ENCODE assay signal across 30 cellular contexts in the genomic region with DNA sequence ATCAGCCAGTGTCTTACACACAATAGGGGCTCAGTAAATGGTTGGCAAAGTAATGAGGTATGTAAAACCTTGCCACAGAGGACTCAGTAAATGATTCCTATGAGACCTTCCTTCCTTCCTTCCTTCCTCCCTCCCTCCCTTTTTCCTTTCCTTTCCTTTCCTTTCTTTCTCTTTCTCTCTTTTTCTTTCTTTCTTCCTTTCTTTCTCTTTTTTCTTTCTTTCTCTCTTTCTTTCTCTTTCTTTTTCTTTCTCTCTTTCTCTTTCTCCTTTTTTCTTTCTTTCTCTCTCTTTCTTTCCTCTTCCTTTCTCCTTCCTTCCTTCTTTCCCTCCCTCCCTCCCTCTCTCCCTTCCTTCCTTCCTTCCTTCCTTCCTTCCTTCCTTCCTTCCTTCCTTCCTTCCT. TPM values are rescaled to one million over a fixed set of nuclear protein-coding genes. Genes with fewer than 3 reads are reported as not detected.
"Had no signal": no experiment of that assay in that cellular context is flagged by ENCODE, and none has a peak within 500 bp of the region (broad histone marks: within the 10 kb centered on the region; RNA-seq: fewer than 3 reads in every experiment).

No MANE protein-coding gene starts in this region.

- H3K4me3 ChIP-seq: ascending aorta, breast epithelium, cardiac muscle cell, coronary artery, esophagus muscularis mucosa, gastrocnemius medialis, heart left ventricle had no signal

- DNase-seq: activated B cell treated with CpG ODN at 0.5 μM for 24 hours; activated CD4-positive, alpha-beta memory T cell treated with anti-CD3 and anti-CD28 coated beads for 36 hours; activated CD4-positive, alpha-beta T cell treated with anti-CD3 and anti-CD28 coated beads for 48 hours; activated CD4-positive, alpha-beta T cell treated with anti-CD3 and anti-CD28 coated beads, Interleukin-2, amount 50 U/mL, for 1 hour; activated CD8-positive, alpha-beta memory T cell treated with anti-CD3 and anti-CD28 coated beads, Interleukin-2, amount 50 U/mL, for 48 hours; activated gamma-delta T cell; activated naive CD4-positive, alpha-beta T cell; activated naive CD4-positive, alpha-beta T cell treated with anti-CD3 and anti-CD28 coated beads, Interleukin-2, amount 10 ng/mL, durations not matched to agents 7 days and 5 days; activated naive CD8-positive, alpha-beta T cell treated with anti-CD3 and anti-CD28 coated beads, Interleukin-2, amount 10 ng/mL, durations not matched to agents 7 days and 5 days; activated T-cell treated with anti-CD3 and anti-CD28 coated beads for 4 hours; activated T-cell treated with anti-CD3 and anti-CD28 coated beads, Interleukin-2, amount 50 U/mL, for 24 hours; activated T-cell treated with anti-CD3 and anti-CD28 coated beads, Interleukin-2, amount 50 U/mL, for 72 hours; effector CD4-positive, alpha-beta T cell; effector memory CD8-positive, alpha-beta T cell; erythroblast; foreskin keratinocyte; gastrocnemius medialis; glutamatergic neuron; heart left ventricle; T-helper 17 cell; T1000; WERI-Rb-1 had no signal

- H3K36me3 ChIP-seq: breast epithelium, cardiac muscle cell, gastrocnemius medialis, WERI-Rb-1 had no signal

- ATAC-seq: activated CD4-positive, CD25-positive, alpha-beta regulatory T cell treated with anti-CD3 and anti-CD28 coated beads, Interleukin-2, amount 50 U/mL, for 24 hours; activated naive CD4-positive, alpha-beta T cell treated with anti-CD3 and anti-CD28 coated beads, Interleukin-2, amount 50 U/mL, for 72 hours; activated T-cell treated with anti-CD3 and anti-CD28 coated beads, Interleukin-2, amount 50 U/mL, for 72 hours; effector memory CD8-positive, alpha-beta T cell; foreskin keratinocyte; gastrocnemius medialis; heart left ventricle; T-helper 17 cell had no signal

- H3K9me3 ChIP-seq: ascending aorta, breast epithelium, esophagus muscularis mucosa, gastrocnemius medialis, heart left ventricle had no signal

- H3K27ac ChIP-seq: ascending aorta, breast epithelium, cardiac muscle cell, coronary artery, esophagus muscularis mucosa, foreskin keratinocyte, gastrocnemius medialis, heart left ventricle, WERI-Rb-1 had no signal

- H3K27me3 ChIP-seq: ascending aorta had no signal

- H3K4me1 ChIP-seq: ascending aorta, breast epithelium, esophagus muscularis mucosa, foreskin keratinocyte, gastrocnemius medialis, heart left ventricle had no signal

RNA-seq across cellular contexts. Expression of a gene that starts 7.5 kb away (rescaled TPM):
- total RNA-seq: activated B cell treated with CpG ODN at 0.5 μM for 24 hours; activated CD4-positive, alpha-beta memory T cell treated with anti-CD3 and anti-CD28 coated beads for 36 hours; activated naive CD4-positive, alpha-beta T cell treated with anti-CD3 and anti-CD28 coated beads, Interleukin-2, amount 50 U/mL, for 72 hours; activated T-cell treated with anti-CD3 and anti-CD28 coated beads, Interleukin-2, amount 50 U/mL, for 72 hours; cardiac muscle cell; cerebellum; foreskin keratinocyte; T-helper 17 cell had no signal
- polyA plus RNA-seq: cardiac muscle cell, foreskin keratinocyte had no signal

RNA-seq across cellular contexts. Expression of a gene that starts 26.0 kb away (rescaled TPM):
- total RNA-seq: activated CD4-positive, alpha-beta memory T cell treated with anti-CD3 and anti-CD28 coated beads for 36 hours had no signal
